ENCODE assay signal across 8 cellular contexts in genomic region chr5:43066799-43067741, GRCh38. TPM values are rescaled to one million over a fixed set of nuclear protein-coding genes. Genes with fewer than 3 reads are reported as not detected.
DNase-seq lines count a peak whose midpoint lies in the region; ATAC-seq and TF ChIP-seq lines count a peak whose summit lies in the region.

No MANE protein-coding gene starts in this region.

- H3K4me1 Mint-ChIP-seq in Caco-2 (ENCODE audit: low read depth, unreplicated experiment): peaks cover 19% of the 10 kb centered on the region

- H3K4me1 ChIP-seq in Caco-2 (peaks cover 20% of the 10 kb centered on the region), muscle layer of duodenum (ENCODE audit: control insufficient read depth in 1 of 2, insufficient read depth in 2 of 2, low read length in 2 of 2) (peaks cover 8 to 26% of the 10 kb centered on the region in 2 donors)

- H3K9me3 Mint-ChIP-seq in Caco-2 (ENCODE audit: unreplicated experiment): no peaks in the 10 kb centered on the region

- POLR2A ChIA-PET in Caco-2 (lab: Charles Lee): no interaction called here

- no peak for TF ChIP-seq CTCF in Caco-2 (IDR thresholded peaks at IDR 0.05; ENCODE audit: insufficient read depth in 1 of 2, low read depth in 1 of 2, low read length in 1 of 2, severe bottlenecking in 1 of 2, unreplicated experiment in 1 of 2)

- intact Hi-C loops in Caco-2 (cut with micrococcal nuclease; ENCODE audit: unreplicated experiment): loop anchor here (1.0 kb wide), 2 partner anchors 10 to 54 kb away; no protein-coding TSS in a partner anchor

- H3K27me3 ChIP-seq in Caco-2 (replicated peaks; ENCODE audit: control insufficient read depth, insufficient read depth, low read length) (no peaks in the 10 kb centered on the region), muscle layer of duodenum (ENCODE audit: low read depth, low read length) (no peaks in the 10 kb centered on the region)

- ATAC-seq in GM21423 (IDR thresholded peaks at IDR 0.05; ENCODE audit: unreplicated experiment) (peak; percentile 34), esophagus mucosa (peak; percentile 63)

- BruUV-seq in Caco-2 (replicated peaks; lab: Mats Ljungman, UMichigan): TSS peak; percentile 14

- H3K4me3 ChIP-seq in Caco-2 (ENCODE audit: low read depth, low read length) (peak overlapping the region; percentile 57), muscle layer of duodenum (ENCODE audit: low read depth in 1 of 2, low read length in 2 of 2) (peak overlapping the region; percentile 88 to 96)

- H3K27me3 Mint-ChIP-seq in Caco-2 (ENCODE audit: insufficient read depth, unreplicated experiment): no peaks in the 10 kb centered on the region

- peak overlapping the region; percentile 86 for H3K27ac Mint-ChIP-seq in Caco-2 (ENCODE audit: unreplicated experiment)

- DNase-seq in Caco-2: peak; percentile 89 to 90
- DNase-seq in HuH-7.5 (ENCODE audit: low spot score): peak; percentile 57
- peak; percentile 93 for DNase-seq in OCI-M1 (lab: John Stamatoyannopoulos, UW)
- peak; percentile 83 for DNase-seq in activated T-cell treated with anti-CD3 and anti-CD28 coated beads for 48 hours (ENCODE audit: low read depth)
- DNase-seq in stimulated activated CD8-positive, alpha-beta memory T cell treated with anti-CD3 and anti-CD28 coated beads, Interleukin-7, amount 100 ng/mL, for 24 hours (ENCODE audit: low read depth): peak; percentile 79

- CTCF ChIA-PET in Caco-2 (lab: Charles Lee): interaction anchor here (3.2 kb wide), 1 partner anchor 25 kb away, joined by 23 read pairs; no protein-coding TSS in a partner anchor

- peaks cover 46% of the 10 kb centered on the region for H3K36me3 Mint-ChIP-seq in Caco-2 (ENCODE audit: insufficient read depth, unreplicated experiment)

- no peaks in the 10 kb centered on the region for H3K36me3 ChIP-seq in Caco-2 (ENCODE audit: control insufficient read depth, insufficient read depth, low read length)
- peaks cover 8 to 22% of the 10 kb centered on the region in 2 donors for H3K36me3 ChIP-seq in muscle layer of duodenum (ENCODE audit: control insufficient read depth in 1 of 2, insufficient read depth in 2 of 2, low read length in 2 of 2)

- peak overlapping the region; percentile 88 for H3K4me3 Mint-ChIP-seq in Caco-2 (ENCODE audit: unreplicated experiment)

- peak overlapping the region; percentile 100 for H3K27ac ChIP-seq in muscle layer of duodenum (ENCODE audit: low read length)

- H3K9me3 ChIP-seq in Caco-2 (no peaks in the 10 kb centered on the region), muscle layer of duodenum (ENCODE audit: control insufficient read depth in 1 of 2, low read length in 2 of 2) (no peaks in the 10 kb centered on the region)

RNA-seq across cellular contexts. Expression of gene ANXA2R, which starts 27.0 kb away (rescaled TPM):
- total RNA-seq in Caco-2 (2022): 3.1 and 4.1 TPM in 2 replicates
- 1.8 TPM for total RNA-seq in esophagus mucosa

RNA-seq across cellular contexts. Expression of gene ZNF131, which starts 53.6 kb away (rescaled TPM):
- total RNA-seq in Caco-2 (2022) (53.6 and 53.7 TPM in 2 replicates), esophagus mucosa (19.5 TPM)

Comparison
In these comparisons a context has a peak if more than half of its experiments do, and no peak if none do; other contexts are left out.
1. Peak in every context shown above with its lines: DNase-seq, ATAC-seq, H3K4me3 ChIP-seq and H3K27ac ChIP-seq.